Comparison of ENCODE assay signal across 30 cellular contexts in genomic region chr2:2716771-2717170, GRCh38.
"Had no signal": no experiment of that assay in that cellular context is flagged by ENCODE, and none has a peak within 500 bp of the region (broad histone marks: within the 10 kb centered on the region; RNA-seq: fewer than 3 reads in every experiment).

No MANE protein-coding gene starts in this region.

- ATAC-seq: activated naive CD4-positive, alpha-beta T cell treated with anti-CD3 and anti-CD28 coated beads, Interleukin-2, amount 50 U/mL, for 72 hours; activated naive CD8-positive, alpha-beta T cell treated with anti-CD3 and anti-CD28 coated beads, Interleukin-2, amount 50 U/mL, for 24 hours; activated T-cell treated with anti-CD3 and anti-CD28 coated beads, Interleukin-2, amount 50 U/mL, for 4 hours; activated T-cell treated with anti-CD3 and anti-CD28 coated beads, Interleukin-2, amount 50 U/mL, for 72 hours; activated T-helper 17 cell treated with anti-CD3 and anti-CD28 coated beads, Interleukin-2, amount 50 U/mL, for 72 hours; body of pancreas had no signal

- H3K27ac ChIP-seq: adrenal gland, ascending aorta, body of pancreas, brain microvascular endothelial cell, breast epithelium, cardiac muscle cell had no signal

- H3K36me3 ChIP-seq: adrenal gland, ascending aorta, brain microvascular endothelial cell, breast epithelium, cardiac muscle cell had no signal

- H3K9me3 ChIP-seq: adrenal gland, ascending aorta, body of pancreas, breast epithelium had no signal

- H3K27me3 ChIP-seq: adrenal gland, ascending aorta, body of pancreas, brain microvascular endothelial cell, cardiac muscle cell had no signal

- H3K4me3 ChIP-seq: adrenal gland, ascending aorta, body of pancreas, breast epithelium, cardiac muscle cell had no signal

- DNase-seq: activated effector memory CD4-positive, alpha-beta T cell treated with anti-CD3 and anti-CD28 coated beads, Interleukin-2, amount 50 U/mL, for 16 hours; activated effector memory CD4-positive, alpha-beta T cell treated with Interleukin-2 at 50 U/mL for 16 hours; activated gamma-delta T cell; activated gamma-delta T cell treated with Interleukin-2 at 50 U/mL for 16 hours; activated naive CD4-positive, alpha-beta T cell; activated naive CD4-positive, alpha-beta T cell treated with anti-CD3 and anti-CD28 coated beads for 36 hours; activated naive CD4-positive, alpha-beta T cell treated with anti-CD3 and anti-CD28 coated beads, Interleukin-2, amount 10 ng/mL, durations not matched to agents 7 days and 5 days; activated naive CD4-positive, alpha-beta T cell treated with anti-CD3 and anti-CD28 coated beads, Interleukin-2, amount 50 U/mL, for 16 hours; activated naive CD4-positive, alpha-beta T cell treated with Interleukin-2 at 50 U/mL for 16 hours; activated naive CD8-positive, alpha-beta T cell treated with anti-CD3 and anti-CD28 coated beads for 36 hours; activated naive CD8-positive, alpha-beta T cell treated with anti-CD3 and anti-CD28 coated beads, Interleukin-2, amount 10 ng/mL, durations not matched to agents 7 days and 5 days; activated naive CD8-positive, alpha-beta T cell treated with anti-CD3 and anti-CD28 coated beads, Interleukin-2, amount 50 U/mL, for 24 hours; activated T-cell treated with anti-CD3 and anti-CD28 coated beads, Interleukin-2, amount 50 U/mL, for 1 hour; activated T-cell treated with anti-CD3 and anti-CD28 coated beads, Interleukin-2, amount 50 U/mL, for 24 hours; activated T-cell treated with anti-CD3 and anti-CD28 coated beads, Interleukin-2, amount 50 U/mL, for 4 hours; activated T-cell treated with anti-CD3 and anti-CD28 coated beads, Interleukin-2, amount 50 U/mL, for 48 hours; activated T-cell treated with anti-CD3 and anti-CD28 coated beads, Interleukin-2, amount 50 U/mL, for 72 hours; adrenal gland; amniotic stem cell; amygdala; anterior cingulate cortex; body of pancreas; brain microvascular endothelial cell; central memory CD4-positive, alpha-beta T cell; cerebellar nuclear complex had no signal

- H3K4me1 ChIP-seq: adrenal gland, ascending aorta, body of pancreas, breast epithelium had no signal
